ENCODE assay signal across 2 cellular contexts in genomic region chr13:87676254-87677042, GRCh38.
TF ChIP-seq lines count a peak whose summit lies in the region.

No MANE protein-coding gene starts in this region.

TF ChIP-seq in SK-N-SH treated with all-trans-retinoic acid at 6 μM for 48 hours, 23 proteins besides CTCF, POLR2A, EP300 and RAD21:
- TF ChIP-seq TSHZ2 (CRISPR knock-in tag; IDR thresholded peaks at IDR 0.05) (no peak), ZFP3 (CRISPR knock-in tag; IDR thresholded peaks at IDR 0.05) (no peak), ZNF565 (CRISPR knock-in tag; conservative IDR thresholded peaks at IDR 0.05; ENCODE audit: low read depth) (no peak)

TF ChIP-seq in WTC11, 78 proteins besides CTCF, POLR2A, EP300 and RAD21 (continued from another document):
- TF ChIP-seq MLX (CRISPR knock-in tag; IDR thresholded peaks at IDR 0.05) (no peak), ZNF219 (CRISPR knock-in tag; IDR thresholded peaks at IDR 0.05; ENCODE audit: borderline replicate concordance) (no peak), ATF6 (CRISPR knock-in tag; IDR thresholded peaks at IDR 0.05) (no peak), FOXP1 (CRISPR knock-in tag; IDR thresholded peaks at IDR 0.05; ENCODE audit: borderline replicate concordance) (no peak), SP1 (CRISPR knock-in tag; conservative IDR thresholded peaks at IDR 0.05) (no peak), HMGA2 (CRISPR knock-in tag; IDR thresholded peaks at IDR 0.05) (no peak), ZBTB43 (CRISPR knock-in tag; IDR thresholded peaks at IDR 0.05) (no peak), JUN (CRISPR knock-in tag; IDR thresholded peaks at IDR 0.05) (no peak)
